35 cellular contexts compared by ENCODE assay signal in genomic region chr2:113838277-113838676, GRCh38.
"Had no signal": no experiment of that assay in that cellular context is flagged by ENCODE, and none has a peak within 500 bp of the region (broad histone marks: within the 10 kb centered on the region; RNA-seq: fewer than 3 reads in every experiment).

No MANE protein-coding gene starts in this region.

- H3K36me3 ChIP-seq: MG63 had no signal

- H3K4me3 ChIP-seq: MG63 had no signal

- DNase-seq: Kasumi-1, MG63, MM.1S, MV-4-11, NCI-H1048, NCI-H1092, NCI-H1092 treated with DMSO at 0.1 percent for 48 hours, NCI-H1105, NCI-H1105 treated with DMSO at 0.1 percent for 48 hours, NCI-H1417, NCI-H1417 treated with DMSO at 0.1 percent for 48 hours, NCI-H1436, NCI-H1436 treated with DMSO at 0.1 percent for 48 hours, NCI-H146, NCI-H1694, NCI-H1694 treated with DMSO at 0.1 percent for 48 hours, NCI-H187, NCI-H187 treated with DMSO at 0.1 percent for 48 hours, NCI-H1930, NCI-H2029, NCI-H2029 treated with DMSO at 0.1 percent for 48 hours, NCI-H2081, NCI-H2081 treated with DMSO at 0.1 percent for 48 hours, NCI-H2107, NCI-H2171, NCI-H2171 treated with DMSO at 0.1 percent for 48 hours, NCI-H2227 treated with DMSO at 0.1 percent for 48 hours, NCI-H226, NCI-H345, NCI-H446, NCI-H446 treated with DMSO at 0.1 percent for 48 hours, NCI-H510A, NCI-H510A treated with DMSO at 0.1 percent for 48 hours, NCI-H524, NCI-H524 treated with DMSO at 0.1 percent for 48 hours had no signal

- H3K27me3 ChIP-seq: MG63 had no signal

- H3K9me3 ChIP-seq: MG63 had no signal
